Comparison of ENCODE assay signal across 25 cellular contexts in genomic region chrX:111088628-111089027, GRCh38. TPM values are rescaled to one million over a fixed set of nuclear protein-coding genes. Genes with fewer than 3 reads are reported as not detected.
DNase-seq lines count a peak whose midpoint lies in the region; ATAC-seq, FAIRE-seq and TF ChIP-seq lines count a peak whose summit lies in the region.
"Had no signal": no experiment of that assay in that cellular context is flagged by ENCODE, and none has a peak within 500 bp of the region (broad histone marks: within the 10 kb centered on the region; RNA-seq: fewer than 3 reads in every experiment).

No MANE protein-coding gene starts in this region.

- H3K4me1 Mint-ChIP-seq in astrocyte (ENCODE audit: low read depth, unreplicated experiment) = peaks cover 10% of the 10 kb centered on the region
- H3K4me1 Mint-ChIP-seq: CD14-positive monocyte; CD4-positive, alpha-beta memory T cell; CD4-positive, CD25-positive, alpha-beta regulatory T cell; CD8-positive, alpha-beta memory T cell had no signal

- H3K4me1 ChIP-seq in astrocyte (ENCODE audit: insufficient read depth, low read length) (no peaks in the 10 kb centered on the region), pancreas (peaks cover 22 to 42% (median 25%) of the 10 kb centered on the region in 3 donors)
- H3K4me1 ChIP-seq: BE2C, BLaER1 had no signal

- no peaks in the 10 kb centered on the region for H3K27me3 ChIP-seq in astrocyte (ENCODE audit: insufficient read depth, low read length)
- no peaks in the 10 kb centered on the region for H3K27me3 ChIP-seq in pancreas
- H3K27me3 ChIP-seq: BE2C had no signal

- ATAC-seq in pancreas = peak; percentile 79 to 88 (median 84)
- ATAC-seq: GM12878 had no signal

- no peak overlapping the region for H3K27ac ChIP-seq in astrocyte (ENCODE audit: low read depth, low read length)
- H3K27ac ChIP-seq in pancreas = peak overlapping the region; percentile 2 to 75 (median 46)
- H3K27ac ChIP-seq: BLaER1 had no signal

- H3K27me3 Mint-ChIP-seq in astrocyte (ENCODE audit: low read depth, unreplicated experiment) = no peaks in the 10 kb centered on the region

- no peak overlapping the region for H3K9ac ChIP-seq in astrocyte (ENCODE audit: low read length)
- H3K9ac ChIP-seq: BLaER1 had no signal

- H3K9me3 ChIP-seq in astrocyte (ENCODE audit: insufficient read depth, low read depth, low read length) = no peaks in the 10 kb centered on the region
- no peaks in the 10 kb centered on the region for H3K9me3 ChIP-seq in pancreas
- H3K9me3 ChIP-seq: BE2C, BLaER1 had no signal

- H3K36me3 Mint-ChIP-seq in astrocyte (ENCODE audit: low read depth, unreplicated experiment) = no peaks in the 10 kb centered on the region
- H3K36me3 Mint-ChIP-seq: CD14-positive monocyte; CD4-positive, alpha-beta memory T cell; CD4-positive, CD25-positive, alpha-beta regulatory T cell; CD8-positive, alpha-beta memory T cell had no signal

- H3K4me3 Mint-ChIP-seq in astrocyte (ENCODE audit: unreplicated experiment) = no peak overlapping the region
- H3K4me3 Mint-ChIP-seq: CD14-positive monocyte; CD4-positive, alpha-beta memory T cell; CD4-positive, CD25-positive, alpha-beta regulatory T cell; CD8-positive, alpha-beta memory T cell had no signal

- no peak overlapping the region for H3K4me2 ChIP-seq in astrocyte (ENCODE audit: low read length)
- H3K4me2 ChIP-seq: BLaER1 had no signal

- H3K4me3 ChIP-seq in astrocyte (ENCODE audit: insufficient read depth, low read depth, low read length) (no peak overlapping the region), pancreas (no peak overlapping the region)
- H3K4me3 ChIP-seq: BLaER1, GM12878 had no signal

- no peak overlapping the region for H2AFZ ChIP-seq in astrocyte (ENCODE audit: low read depth, low read length)

- H3K36me3 ChIP-seq in astrocyte (ENCODE audit: insufficient read depth, low read length) (no peaks in the 10 kb centered on the region), pancreas (no peaks in the 10 kb centered on the region)
- H3K36me3 ChIP-seq: BE2C, BLaER1 had no signal

- FAIRE-seq in astrocyte (lab: Jason Lieb, UNC) (peak; percentile 96), pancreas (lab: Jason Lieb, UNC) (peak; percentile 5)
- FAIRE-seq: A204.1, GM12878, GM12892, GM18507 had no signal

- no peak overlapping the region for H3K27ac Mint-ChIP-seq in astrocyte (ENCODE audit: unreplicated experiment)
- H3K27ac Mint-ChIP-seq: CD14-positive monocyte; CD4-positive, alpha-beta memory T cell; CD4-positive, CD25-positive, alpha-beta regulatory T cell; CD8-positive, alpha-beta memory T cell had no signal

- TF ChIP-seq CTCF in astrocyte (IDR thresholded peaks at IDR 0.05; ENCODE audit: insufficient read depth, low read depth, low read length) (no peak), pancreas (IDR thresholded peaks at IDR 0.05) (no peak)

- WGBS in pancreas, 2 donors = 8 to 11% methylated on average over 3 of the region's 3 CpGs

- no peaks in the 10 kb centered on the region for H3K79me2 ChIP-seq in astrocyte (ENCODE audit: insufficient read depth, low read length)

- in situ Hi-C loops in G401 (cut with HindIII; ENCODE audit: low sequenced_read_pairs) = no loop called here

- intact Hi-C loops in pancreas (cut with DNase I) = no loop called here

- H3K9me3 Mint-ChIP-seq in astrocyte (ENCODE audit: unreplicated experiment) = no peaks in the 10 kb centered on the region
- H3K9me3 Mint-ChIP-seq: CD4-positive, alpha-beta memory T cell; CD8-positive, alpha-beta memory T cell had no signal

- no peaks in the 10 kb centered on the region for H4K20me1 ChIP-seq in astrocyte (ENCODE audit: insufficient read depth, low read length)
- H4K20me1 ChIP-seq: BLaER1 had no signal

- DNase-seq in astrocyte (ENCODE audit: low read depth) (no peak), left kidney (ENCODE audit: low read depth, low spot score) (peak; percentile 46), pancreas (peak in 3 of 6 donors; percentile 49 to 69 (median 63)), DMS153 (lab: John Stamatoyannopoulos, UW) (no peak), SK-N-DZ (ENCODE audit: low spot score) (no peak), G401 (ENCODE audit: low spot score) (no peak)
- no peak for DNase-seq in stimulated activated CD4-positive, alpha-beta T cell treated with anti-CD3 and anti-CD28 coated beads, Interleukin-4, amount 100 ng/mL, for 1 hour
- DNase-seq: 8988T; ACHN; BE2C; C1 segment of cervical spinal cord; CD4-positive, alpha-beta memory T cell; CD4-positive, CD25-positive, alpha-beta regulatory T cell; CD8-positive, alpha-beta memory T cell; COR-L47; DMS 273 treated with DMSO at 0.1 percent for 48 hours; DMS79 treated with DMSO at 0.1 percent for 48 hours; GDM1 had no signal

RNA-seq across cellular contexts. Expression of gene PAK3, which starts 7.4 kb away (rescaled TPM):
- total RNA-seq in astrocyte (13.7 TPM in 2 replicates), pancreas (10 to 100 TPM; 19.4 to 40.5 (median 31.6) TPM)
- 10 to 100 TPM; 13.2 to 15.5 TPM for polyA plus RNA-seq in pancreas
- polyA plus RNA-seq in SK-N-DZ (2014; cell fraction: cytosol; rRNA removed) = 3.0 and 3.6 TPM in 2 replicates
- polyA plus RNA-seq in SK-N-DZ (2014; cell fraction: nucleus; rRNA removed) = 3.3 and 4.8 TPM in 2 replicates
- total RNA-seq in G401 (2014; rRNA removed; shearing (Covaris generic)) = 0.44 TPM in 1 of 2 replicates, not detected in the other
- total RNA-seq: A673 had no signal
- polyA plus RNA-seq: CD14-positive monocyte had no signal

Comparison
In these comparisons a context has a peak if more than half of its experiments do, and no peak if none do; other contexts are left out.
1. RNA of gene PAK3, which starts 7.4 kb away (total RNA-seq): 19.4 to 40.5 TPM in pancreas and 13.7 TPM in astrocyte; 0.44 TPM in G401; every median in the first group is over 10 times any median in the second.